Comparison of ENCODE assay signal across 1 cellular context in the genomic region with DNA sequence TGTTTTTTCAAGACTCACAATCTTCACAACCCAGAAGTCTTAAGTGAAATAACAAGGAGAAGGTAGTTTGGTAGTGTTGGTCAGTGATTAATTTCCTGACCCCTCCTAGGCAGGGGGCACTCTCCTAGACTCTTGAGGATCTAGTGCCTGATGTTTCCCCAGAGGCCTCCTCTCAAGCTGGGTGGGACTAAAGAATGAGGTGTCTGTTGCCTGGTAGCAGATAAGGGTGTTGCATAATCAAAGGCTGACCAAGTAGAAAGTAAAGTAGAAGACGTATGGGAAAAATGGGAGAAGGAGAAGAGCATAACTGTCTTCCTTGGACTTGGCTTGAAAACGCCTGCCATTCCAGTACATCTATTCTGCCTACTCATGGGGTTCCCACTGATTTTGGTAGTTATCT.
TF ChIP-seq lines count a peak whose summit lies in the region.

No MANE protein-coding gene starts in this region.

TF ChIP-seq in HEK293, 187 proteins besides CTCF, POLR2A, EP300 and RAD21:
- TF ChIP-seq PRDM1 (tag by site-specific recombination; IDR thresholded peaks at IDR 0.05) (0 out of 2 replicates have a peak, but pooled peaks have one; percentile 26), ZNF19 (tag by site-specific recombination; IDR thresholded peaks at IDR 0.05; ENCODE audit: low read depth) (no peak)
